Comparison of ENCODE assay signal across 1 cellular context in genomic region chr3:126613481-126614187, GRCh38.
TF ChIP-seq lines count a peak whose summit lies in the region.

No MANE protein-coding gene starts in this region.

TF ChIP-seq in IMR-90, 13 proteins besides CTCF, POLR2A, EP300 and RAD21 (continued from another document):
- TF ChIP-seq MAFK (IDR thresholded peaks at IDR 0.05; ENCODE audit: low read depth, low read length): no peak
- TF ChIP-seq BHLHE40 (IDR thresholded peaks at IDR 0.05; ENCODE audit: low read depth, low read length): no peak
